8 cellular contexts compared by ENCODE assay signal in the genomic region with DNA sequence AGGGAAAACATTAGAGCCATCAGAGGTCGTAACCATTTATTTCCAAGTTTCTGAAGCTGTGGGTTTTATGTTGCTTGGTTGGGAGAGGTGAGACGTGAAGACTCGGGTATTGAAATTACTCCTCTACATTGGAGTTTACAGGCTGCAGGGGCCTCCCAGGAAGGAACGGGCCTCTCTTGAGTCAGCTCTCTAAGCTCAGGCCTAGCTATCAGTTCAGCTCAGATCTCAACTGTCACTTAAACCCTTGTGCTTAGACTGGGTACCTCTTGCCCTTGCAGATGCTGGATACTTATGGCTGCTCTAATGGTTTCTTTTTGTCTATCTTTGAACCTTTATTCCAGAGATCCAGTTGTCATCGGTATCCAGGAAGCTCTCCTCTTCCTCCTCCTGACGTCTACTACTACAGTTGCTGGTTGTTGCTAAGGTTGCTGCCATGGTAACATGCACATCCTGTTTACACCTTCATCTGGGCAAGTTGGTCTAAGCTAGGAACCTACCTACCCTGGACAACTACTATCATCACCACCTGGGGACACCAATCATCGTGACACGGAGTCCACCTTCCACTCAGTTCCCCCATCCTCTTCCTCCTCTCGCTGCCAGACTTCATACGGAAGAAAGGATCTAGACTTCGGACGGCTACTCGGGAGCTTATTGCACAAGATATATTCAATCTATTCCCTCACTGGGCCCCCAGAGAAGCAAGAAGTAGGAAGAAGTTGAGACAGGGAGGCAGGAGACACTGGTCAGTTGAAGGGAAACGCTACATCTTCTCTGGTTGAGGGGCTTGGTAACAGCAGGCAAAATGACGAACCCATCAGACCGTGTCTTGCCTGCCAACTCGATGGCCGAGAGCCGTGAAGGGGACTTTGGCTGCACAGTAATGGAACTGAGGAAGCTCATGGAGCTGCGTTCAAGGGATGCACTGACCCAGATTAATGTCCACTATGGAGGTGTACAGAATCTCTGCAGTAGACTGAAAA. TPM values are rescaled to one million over a fixed set of nuclear protein-coding genes. Genes with fewer than 3 reads are reported as not detected.
DNase-seq lines count a peak whose midpoint lies in the region; ATAC-seq and TF ChIP-seq lines count a peak whose summit lies in the region.

No MANE protein-coding gene starts in this region.

- no peak overlapping the region for H2AFZ ChIP-seq in MM.1S (ENCODE audit: low read length)

- no peaks in the 10 kb centered on the region for H4K20me1 ChIP-seq in MM.1S (ENCODE audit: insufficient read depth, low read length)

- H3K9me3 Mint-ChIP-seq in CD14-positive monocyte: no peaks in the 10 kb centered on the region

- peak overlapping the region in 6 of 7 donors; percentile 31 to 85 (median 54) for H3K27ac Mint-ChIP-seq in CD14-positive monocyte

- no peak overlapping the region for H3K9ac ChIP-seq in MM.1S (ENCODE audit: low read length)
- no peak overlapping the region for H3K9ac ChIP-seq in muscle layer of colon (ENCODE audit: low read length)

- no peak for TF ChIP-seq CTCF in CD14-positive monocyte (IDR thresholded peaks at IDR 0.05)
- no peak for TF ChIP-seq CTCF in MM.1S (IDR thresholded peaks at IDR 0.05; ENCODE audit: low read length)
- TF ChIP-seq CTCF in coronary artery (IDR thresholded peaks at IDR 0.05): no peak

- ATAC-seq in GM18502 (IDR thresholded peaks at IDR 0.05; ENCODE audit: poor library complexity, unreplicated experiment): no peak
- no peak for ATAC-seq in GM21576 (IDR thresholded peaks at IDR 0.05; ENCODE audit: unreplicated experiment)

- peaks cover 8% of the 10 kb centered on the region for H3K4me1 Mint-ChIP-seq in CD14-positive monocyte

- no peak overlapping the region for H3K27ac ChIP-seq in MM.1S (ENCODE audit: low read length)
- H3K27ac ChIP-seq in muscle layer of colon (ENCODE audit: low read depth, low read length): peak overlapping the region; percentile 52
- no peak overlapping the region for H3K27ac ChIP-seq in coronary artery

- H3K27me3 ChIP-seq in MM.1S (replicated peaks; ENCODE audit: insufficient read depth, low read length) (no peaks in the 10 kb centered on the region), muscle layer of colon (ENCODE audit: control insufficient read depth in 1 of 2, insufficient read depth in 2 of 2, low read length in 2 of 2) (no peaks in the 10 kb centered on the region)

- no peak overlapping the region for H3K4me3 Mint-ChIP-seq in CD14-positive monocyte

- H3K9me3 ChIP-seq in MM.1S (replicated peaks; ENCODE audit: insufficient read depth, low read length) (no peaks in the 10 kb centered on the region), muscle layer of colon (ENCODE audit: low read length) (no peaks in the 10 kb centered on the region)

- DNase-seq in CD14-positive monocyte (ENCODE audit: low spot score) (no peak), MM.1S (peak; percentile 35), coronary artery (ENCODE audit: low spot score) (no peak), NCI-H524 treated with DMSO at 0.1 percent for 48 hours (lab: John Stamatoyannopoulos, UW) (no peak)
- peak; percentile 28 for DNase-seq in activated T-helper 9 cell treated with anti-CD3 and anti-CD28 coated beads, Interleukin-2, amount 50 U/mL, for 16 hours (ENCODE audit: low read depth)

- H3F3A ChIP-seq in MM.1S (ENCODE audit: insufficient read depth, low read length): no peaks in the 10 kb centered on the region

- H3K36me3 Mint-ChIP-seq in CD14-positive monocyte: peaks cover 63 to 89% of the 10 kb centered on the region in 2 donors

- H3K79me2 ChIP-seq in MM.1S (ENCODE audit: low read length): no peaks in the 10 kb centered on the region

- no peak overlapping the region for H3K4me2 ChIP-seq in MM.1S (ENCODE audit: low read depth, low read length)

- H3K4me1 ChIP-seq in MM.1S (ENCODE audit: low read length) (no peaks in the 10 kb centered on the region), muscle layer of colon (ENCODE audit: insufficient read depth, low read length) (peaks cover 74% of the 10 kb centered on the region)

- no peaks in the 10 kb centered on the region for H3K9me2 ChIP-seq in MM.1S (replicated peaks; ENCODE audit: insufficient read depth, low read length)

- intact Hi-C loops in CD14-positive monocyte (cut with micrococcal nuclease): loop anchor here in 1 of 2 donors (10.0 kb wide), 2 partner anchors 338 to 438 kb away; no protein-coding TSS in a partner anchor

- no peaks in the 10 kb centered on the region for H3K36me3 ChIP-seq in MM.1S (replicated peaks; ENCODE audit: insufficient read depth, low read length)
- H3K36me3 ChIP-seq in muscle layer of colon (ENCODE audit: insufficient read depth, low read length): peaks cover 42% of the 10 kb centered on the region

- H3K4me3 ChIP-seq in MM.1S (ENCODE audit: low read length): no peak overlapping the region
- no peak overlapping the region for H3K4me3 ChIP-seq in muscle layer of colon (ENCODE audit: low read depth in 1 of 2, low read length in 2 of 2)
- no peak overlapping the region for H3K4me3 ChIP-seq in coronary artery

- H3K27me3 Mint-ChIP-seq in CD14-positive monocyte (ENCODE audit: low read depth in 3 of 3): peaks cover 0 to 1% (median 0%) of the 10 kb centered on the region in 3 donors

RNA-seq across cellular contexts. Expression of a gene that starts 56.1 kb away (rescaled TPM):
- 10 to 100 TPM in 1 of 2 donors, 1 to 10 TPM in 1; 7.8 to 13.2 TPM for polyA plus RNA-seq in CD14-positive monocyte

Comparison
In these comparisons a context has a peak if more than half of its experiments do, and no peak if none do; other contexts are left out.
1. DNase-seq: peak in MM.1S (single experiment) and activated T-helper 9 cell treated with anti-CD3 and anti-CD28 coated beads, Interleukin-2, amount 50 U/mL, for 16 hours (single experiment); none in CD14-positive monocyte (single experiment), coronary artery (single experiment) and NCI-H524 treated with DMSO at 0.1 percent for 48 hours (single experiment).